Comparison of ENCODE assay signal across 28 cellular contexts in the genomic region with DNA sequence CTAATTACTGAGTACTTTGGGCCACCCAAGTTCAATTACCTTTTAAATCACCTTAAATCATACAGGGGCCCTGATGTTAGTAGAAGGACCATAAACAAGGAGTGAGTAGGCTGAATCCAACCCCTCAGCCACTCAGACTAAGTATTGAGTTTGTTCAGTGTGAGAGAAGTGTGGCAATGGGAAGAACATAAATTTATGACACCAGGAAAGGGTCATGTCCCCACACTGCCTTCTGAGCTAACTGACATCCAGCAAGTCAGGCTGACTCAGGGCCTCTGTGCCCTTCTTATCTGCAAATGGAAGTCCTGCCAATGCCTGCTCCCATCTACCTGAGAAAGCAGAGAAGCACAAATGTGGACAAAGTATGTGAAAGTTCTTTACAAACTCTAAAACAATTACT. TPM values are rescaled to one million over a fixed set of nuclear protein-coding genes. Genes with fewer than 3 reads are reported as not detected.
A peak's percentile ranks its signal among the peaks of the same experiment; 100 is the strongest.
DNase-seq lines count a peak whose midpoint lies in the region; ATAC-seq, FAIRE-seq and TF ChIP-seq lines count a peak whose summit lies in the region.
"Had no signal": no experiment of that assay in that cellular context is flagged by ENCODE, and none has a peak within 500 bp of the region (broad histone marks: within the 10 kb centered on the region; RNA-seq: fewer than 3 reads in every experiment).

No MANE protein-coding gene starts in this region.

- no peaks in the 10 kb centered on the region for H3K36me3 Mint-ChIP-seq in HFFc6 (ENCODE audit: low read depth)
- peaks cover 3% of the 10 kb centered on the region for H3K36me3 Mint-ChIP-seq in progenitor cell of endocrine pancreas (ENCODE audit: insufficient read depth)
- H3K36me3 Mint-ChIP-seq: activated CD4-positive, alpha-beta memory T cell treated with anti-CD3 and anti-CD28 coated beads for 36 hours had no signal

- peaks cover 24% of the 10 kb centered on the region for H3K4me1 Mint-ChIP-seq in HFFc6 (ENCODE audit: low read depth)
- H3K4me1 Mint-ChIP-seq in progenitor cell of endocrine pancreas (ENCODE audit: low read depth): peaks cover 38% of the 10 kb centered on the region

- no peak for FAIRE-seq in endothelial cell of umbilical vein (lab: Jason Lieb, UNC)
- FAIRE-seq: HTR-8/SVneo had no signal

- H3K4me2 ChIP-seq in endothelial cell of umbilical vein (ENCODE audit: insufficient read depth, low read length): no peak overlapping the region

- TF ChIP-seq CTCF in HFFc6 (IDR thresholded peaks at IDR 0.05) (no peak), endothelial cell of umbilical vein (IDR thresholded peaks at IDR 0.05; ENCODE audit: extremely low read depth in 1 of 2, insufficient read depth in 1 of 2, low read depth in 1 of 2, low read length in 2 of 2) (no peak), progenitor cell of endocrine pancreas (IDR thresholded peaks at IDR 0.05; ENCODE audit: unreplicated experiment) (no peak)

- TF ChIP-seq POLR2A in endothelial cell of umbilical vein (IDR thresholded peaks at IDR 0.05; ENCODE audit: low read depth, low read length): no peak

- H3K27me3 ChIP-seq in endothelial cell of umbilical vein (ENCODE audit: control insufficient read depth in 2 of 2, insufficient read depth in 2 of 2, low read length in 2 of 2): no peaks in the 10 kb centered on the region
- H3K27me3 ChIP-seq: dorsolateral prefrontal cortex, gastrocnemius medialis, ovary, tibial nerve had no signal

- DNase-seq in HFFc6 (no peak), NOMO-1 treated with DMSO at 0.1 percent for 48 hours (lab: John Stamatoyannopoulos, UW; ENCODE audit: unreplicated experiment) (peak; percentile 92), endothelial cell of umbilical vein (ENCODE audit: low read depth, low spot score) (peak; percentile 5), progenitor cell of endocrine pancreas (ENCODE audit: low spot score, unreplicated experiment) (no peak), RKO (ENCODE audit: low spot score) (no peak), activated gamma-delta T cell (lab: John Stamatoyannopoulos, UW) (no peak), sciatic nerve (ENCODE audit: low spot score) (no peak)
- DNase-seq: activated B cell treated with CpG ODN at 0.5 μM for 24 hours; activated CD4-positive, alpha-beta memory T cell treated with anti-CD3 and anti-CD28 coated beads for 36 hours; aorta; DND-41; dorsolateral prefrontal cortex; gastrocnemius medialis; H7; Karpas-422; mesendoderm; naive thymus-derived CD8-positive, alpha-beta T cell; NCI-H1436; NCI-H2171; NCI-H526; ovary; SHP77 treated with DMSO at 0.1 percent for 48 hours; stimulated activated naive CD4-positive, alpha-beta T cell treated with Interleukin-2 at 50 U/mL for 16 hours had no signal

- H3K36me3 ChIP-seq in endothelial cell of umbilical vein (ENCODE audit: control insufficient read depth in 2 of 2, extremely low read depth in 1 of 2, insufficient read depth in 2 of 2, low read length in 2 of 2): no peaks in the 10 kb centered on the region
- H3K36me3 ChIP-seq: gastrocnemius medialis, ovary, tibial nerve had no signal

- peaks cover 15% of the 10 kb centered on the region for H3K4me1 ChIP-seq in endothelial cell of umbilical vein (ENCODE audit: control insufficient read depth, extremely low read depth, insufficient read depth, low read length)

- H4K20me1 ChIP-seq in endothelial cell of umbilical vein (replicated peaks; ENCODE audit: control insufficient read depth, extremely low read depth, insufficient read depth, low read length): no peaks in the 10 kb centered on the region

- H3K9me3 Mint-ChIP-seq in HFFc6: no peaks in the 10 kb centered on the region
- no peaks in the 10 kb centered on the region for H3K9me3 Mint-ChIP-seq in progenitor cell of endocrine pancreas (ENCODE audit: low read depth)
- H3K9me3 Mint-ChIP-seq: activated B cell treated with CpG ODN at 0.5 μM for 24 hours; activated CD4-positive, alpha-beta memory T cell treated with anti-CD3 and anti-CD28 coated beads for 36 hours; central memory CD8-positive, alpha-beta T cell; naive thymus-derived CD8-positive, alpha-beta T cell had no signal

- ATAC-seq in sciatic nerve (no peak), HG03354 (IDR thresholded peaks at IDR 0.05; ENCODE audit: poor library complexity, severe bottlenecking, unreplicated experiment) (no peak)
- ATAC-seq: esophagus mucosa; naive thymus-derived CD8-positive, alpha-beta T cell had no signal

- H3K4me3 Mint-ChIP-seq in HFFc6 (no peak overlapping the region), progenitor cell of endocrine pancreas (ENCODE audit: low read depth) (no peak overlapping the region)
- H3K4me3 Mint-ChIP-seq: activated B cell treated with CpG ODN at 0.5 μM for 24 hours; activated CD4-positive, alpha-beta memory T cell treated with anti-CD3 and anti-CD28 coated beads for 36 hours; central memory CD8-positive, alpha-beta T cell; naive thymus-derived CD8-positive, alpha-beta T cell had no signal

- no peak overlapping the region for H3K9ac ChIP-seq in endothelial cell of umbilical vein (replicated peaks; ENCODE audit: extremely low read depth, insufficient read depth, low read length)

- CTCF ChIA-PET in endothelial cell of umbilical vein (lab: Charles Lee): interaction anchor here (1.0 to 3.8 kb wide), 2 partner anchors 28 to 61 kb away, joined by 4 to 16 read pairs; no protein-coding TSS in a partner anchor

- dilution Hi-C loops in endothelial cell of umbilical vein (cut with MboI; ENCODE audit: extremely low pct_ligation_motif_present, low sequenced_read_pairs): no loop called here

- intact Hi-C loops in endothelial cell of umbilical vein (cut with micrococcal nuclease): no loop called here
- intact Hi-C loops in sciatic nerve (cut with DNase I): no loop called here

- H3K9me1 ChIP-seq in endothelial cell of umbilical vein (replicated peaks; ENCODE audit: control insufficient read depth, extremely low read depth, insufficient read depth, low read length): no peaks in the 10 kb centered on the region

- H3K27ac Mint-ChIP-seq in HFFc6 (peak overlapping the region; percentile 63; the same call in 1 of the 2 replicates), progenitor cell of endocrine pancreas (peak overlapping the region; percentile 86)
- H3K27ac Mint-ChIP-seq: activated B cell treated with CpG ODN at 0.5 μM for 24 hours; activated CD4-positive, alpha-beta memory T cell treated with anti-CD3 and anti-CD28 coated beads for 36 hours had no signal

- no peak overlapping the region for H2AFZ ChIP-seq in endothelial cell of umbilical vein (ENCODE audit: low read depth, low read length)

- H3K27me3 Mint-ChIP-seq in HFFc6 (ENCODE audit: insufficient read depth) (peaks cover 2% of the 10 kb centered on the region; the same call in 1 of the 2 replicates), progenitor cell of endocrine pancreas (no peaks in the 10 kb centered on the region)
- H3K27me3 Mint-ChIP-seq: activated B cell treated with CpG ODN at 0.5 μM for 24 hours; activated CD4-positive, alpha-beta memory T cell treated with anti-CD3 and anti-CD28 coated beads for 36 hours; central memory CD8-positive, alpha-beta T cell; naive thymus-derived CD8-positive, alpha-beta T cell had no signal

- no peak overlapping the region for H3K4me3 ChIP-seq in endothelial cell of umbilical vein (replicated peaks in 1 of 3; ENCODE audit: insufficient read depth in 1 of 3, low read depth in 1 of 3, low read length in 3 of 3)
- H3K4me3 ChIP-seq: dorsolateral prefrontal cortex, gastrocnemius medialis, ovary, tibial nerve had no signal

- H3K9me3 ChIP-seq in endothelial cell of umbilical vein (replicated peaks; ENCODE audit: control insufficient read depth, insufficient read depth, low read length): no peaks in the 10 kb centered on the region
- H3K9me3 ChIP-seq: gastrocnemius medialis, ovary, tibial nerve had no signal

- POLR2A ChIA-PET in endothelial cell of umbilical vein (lab: Charles Lee): no interaction called here

- no peak overlapping the region for H3K27ac ChIP-seq in endothelial cell of umbilical vein (ENCODE audit: insufficient read depth, low read depth, low read length)
- H3K27ac ChIP-seq: dorsolateral prefrontal cortex, gastrocnemius medialis, ovary, tibial nerve had no signal

- H3K79me2 ChIP-seq in endothelial cell of umbilical vein (ENCODE audit: control insufficient read depth, insufficient read depth, low read length): no peaks in the 10 kb centered on the region

- no TSS peak for BruUV-seq in endothelial cell of umbilical vein (replicated peaks; lab: Mats Ljungman, UMichigan)

TF ChIP-seq in endothelial cell of umbilical vein, 7 proteins besides CTCF, POLR2A, EP300 and RAD21:
- TF ChIP-seq JUN (IDR thresholded peaks at IDR 0.05; ENCODE audit: borderline replicate concordance, insufficient read depth, insufficient read length, low read depth) (no peak), MAX (IDR thresholded peaks at IDR 0.05; ENCODE audit: insufficient read depth, insufficient read length) (no peak), GATA2 (IDR thresholded peaks at IDR 0.05; ENCODE audit: insufficient read depth, insufficient read length, low read depth, low read length) (no peak), POLR2AphosphoS5 (IDR thresholded peaks at IDR 0.05; ENCODE audit: insufficient read depth, low read depth, low read length) (no peak), EZH2 (IDR thresholded peaks at IDR 0.05; ENCODE audit: borderline replicate concordance, low read depth, low read length, severe bottlenecking) (no peak), FOS (IDR thresholded peaks at IDR 0.05; ENCODE audit: borderline replicate concordance, insufficient read depth, low read length) (no peak), MYC (IDR thresholded peaks at IDR 0.05; ENCODE audit: low read depth, low read length) (no peak)

RNA-seq across cellular contexts. Expression of gene PLEKHM3, which starts 12.9 kb away (rescaled TPM):
- 1 to 10 TPM; 6.4 to 8.2 (median 7.2) TPM for total RNA-seq in HFFc6 (2021; fragmentation: NEBNext Ultra II Directional; extraction: Animal tissue kit (Norgen Biotek cat#: 25700))
- 8.5 and 9.1 TPM in 2 replicates for total RNA-seq in endothelial cell of umbilical vein
- 2.8 and 3.1 TPM in 2 replicates for polyA plus RNA-seq in endothelial cell of umbilical vein
- polyA plus RNA-seq in endothelial cell of umbilical vein (2011; cell fraction: cytosol; rRNA removed): 3.7 and 4.0 TPM in 2 replicates
- polyA plus RNA-seq in endothelial cell of umbilical vein (2011; cell fraction: nucleus; rRNA removed): 6.1 and 6.9 TPM in 2 replicates
- 4.0 and 4.6 TPM in 2 replicates for polyA plus RNA-seq in endothelial cell of umbilical vein (2012)
- polyA minus RNA-seq in endothelial cell of umbilical vein: 16.7 and 20.0 TPM in 2 replicates
- polyA minus RNA-seq in endothelial cell of umbilical vein (2011; cell fraction: cytosol; rRNA and poly(A)+ RNA removed): 4.6 TPM
- polyA minus RNA-seq in endothelial cell of umbilical vein (2011; cell fraction: nucleus; rRNA and poly(A)+ RNA removed): 23.8 and 28.0 TPM in 2 replicates
- 18.0 and 19.2 TPM in 2 replicates for total RNA-seq in progenitor cell of endocrine pancreas
- total RNA-seq in sciatic nerve: 23.8 TPM

Comparison
In these comparisons a context has a peak if more than half of its experiments do, and no peak if none do; other contexts are left out.
1. DNase-seq: peak in NOMO-1 treated with DMSO at 0.1 percent for 48 hours (single experiment) and endothelial cell of umbilical vein (single experiment); none in HFFc6 (single experiment), progenitor cell of endocrine pancreas (single experiment), RKO (single experiment), activated gamma-delta T cell (single experiment) and sciatic nerve (single experiment).